In the genomic region with DNA sequence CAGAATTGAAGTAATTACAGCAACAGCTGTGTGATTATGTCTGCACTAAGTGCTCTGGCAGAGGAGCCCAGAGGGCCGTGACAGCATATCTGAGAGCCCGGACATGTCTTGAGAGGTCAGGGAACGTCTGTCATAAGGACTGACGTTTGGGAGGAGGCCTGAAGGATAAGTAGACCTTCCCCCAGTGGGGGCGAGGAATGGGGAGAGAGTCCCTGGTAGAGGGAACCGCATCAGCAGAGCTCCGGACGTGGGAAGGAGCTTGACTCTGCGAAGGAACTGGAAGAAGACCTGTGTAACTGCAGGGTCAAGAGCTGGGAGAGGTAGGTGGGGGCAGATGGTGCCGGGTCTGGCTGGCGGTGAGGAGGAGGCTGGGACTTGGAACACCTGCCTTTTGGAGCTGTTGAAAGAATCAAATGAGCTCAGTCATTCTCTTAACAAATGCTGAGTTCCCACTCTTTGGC, we compare ENCODE assay signal across 13 cellular contexts.
DNase-seq lines count a peak whose midpoint lies in the region; ATAC-seq and TF ChIP-seq lines count a peak whose summit lies in the region.
"Had no signal": no experiment of that assay in that cellular context is flagged by ENCODE, and none has a peak within 500 bp of the region (broad histone marks: within the 10 kb centered on the region; RNA-seq: fewer than 3 reads in every experiment).

No MANE protein-coding gene starts in this region.

- no peaks in the 10 kb centered on the region for H3K27me3 ChIP-seq in skeletal muscle tissue (ENCODE audit: control insufficient read depth in 3 of 3, insufficient read depth in 3 of 3, low read length in 3 of 3)
- H3K27me3 ChIP-seq: colonic mucosa had no signal

- no peaks in the 10 kb centered on the region for H3K27me3 Mint-ChIP-seq in activated T-cell treated with anti-CD3 and anti-CD28 coated beads, Interleukin-2, amount 50 U/mL, for 72 hours (ENCODE audit: low read depth)
- peaks cover 8% of the 10 kb centered on the region for H3K27me3 Mint-ChIP-seq in endothelial cell (ENCODE audit: unreplicated experiment)

- H3K9me3 ChIP-seq in skeletal muscle tissue (ENCODE audit: control insufficient read depth in 3 of 3, low read length in 3 of 3), result no peaks in the 10 kb centered on the region
- H3K9me3 ChIP-seq: colonic mucosa, prostate gland had no signal

- peaks cover 1 to 3% of the 10 kb centered on the region in 2 donors for H3K36me3 Mint-ChIP-seq in activated T-cell treated with anti-CD3 and anti-CD28 coated beads, Interleukin-2, amount 50 U/mL, for 72 hours (ENCODE audit: insufficient read depth in 2 of 2)
- peaks cover 4% of the 10 kb centered on the region for H3K36me3 Mint-ChIP-seq in endothelial cell (ENCODE audit: low read depth, unreplicated experiment)

- H3K27ac ChIP-seq in skeletal muscle tissue (ENCODE audit: low read depth, low read length), result peak overlapping the region; percentile 60
- H3K27ac ChIP-seq: colonic mucosa, prostate gland had no signal

- H3K9me3 Mint-ChIP-seq in activated T-cell treated with anti-CD3 and anti-CD28 coated beads, Interleukin-2, amount 50 U/mL, for 72 hours, result no peaks in the 10 kb centered on the region
- no peaks in the 10 kb centered on the region for H3K9me3 Mint-ChIP-seq in endothelial cell (ENCODE audit: unreplicated experiment)

- peak overlapping the region; percentile 15 to 81 (median 44) for H3K9ac ChIP-seq in skeletal muscle tissue (ENCODE audit: low read depth in 1 of 3, low read length in 3 of 3)

- peak overlapping the region; percentile 8 for H3K27ac Mint-ChIP-seq in activated T-cell treated with anti-CD3 and anti-CD28 coated beads, Interleukin-2, amount 50 U/mL, for 72 hours
- H3K27ac Mint-ChIP-seq in endothelial cell (ENCODE audit: unreplicated experiment), result peak overlapping the region; percentile 52

- no peak for TF ChIP-seq CTCF in endothelial cell (IDR thresholded peaks at IDR 0.05; ENCODE audit: unreplicated experiment)

- ATAC-seq in activated T-cell treated with anti-CD3 and anti-CD28 coated beads, Interleukin-2, amount 50 U/mL, for 72 hours (replicated peaks in 1 of 2), result no peak
- ATAC-seq: left lobe of liver had no signal

- DNase-seq in activated T-cell treated with anti-CD3 and anti-CD28 coated beads, Interleukin-2, amount 50 U/mL, for 72 hours, result no peak
- no peak for DNase-seq in activated T-cell treated with anti-CD3 and anti-CD28 coated beads, Interleukin-2, amount 50 U/mL, for 1 hour
- DNase-seq in NCI-H524 (lab: John Stamatoyannopoulos, UW), result peak; percentile 88 to 92
- no peak for DNase-seq in endothelial cell (ENCODE audit: low spot score)
- no peak for DNase-seq in effector CD8-positive, alpha-beta T cell (lab: John Stamatoyannopoulos, UW)
- no peak for DNase-seq in iPS-NIHi7 (ENCODE audit: extremely low spot score)
- no peak for DNase-seq in activated CD4-positive, CD25-positive, alpha-beta regulatory T cell (lab: John Stamatoyannopoulos, UW)
- DNase-seq: activated naive CD4-positive, alpha-beta T cell treated with Interleukin-2 at 50 U/mL for 16 hours; colonic mucosa; GF-D8 had no signal

- H3K4me3 ChIP-seq in skeletal muscle tissue (ENCODE audit: low read length in 3 of 3), result peak overlapping the region in 2 of 3 donors; percentile 29 to 55
- H3K4me3 ChIP-seq: colonic mucosa, prostate gland had no signal

- peaks cover 6% of the 10 kb centered on the region for H3K4me1 Mint-ChIP-seq in activated T-cell treated with anti-CD3 and anti-CD28 coated beads, Interleukin-2, amount 50 U/mL, for 72 hours (ENCODE audit: low read depth)
- H3K4me1 Mint-ChIP-seq in endothelial cell (ENCODE audit: unreplicated experiment), result peaks cover 4% of the 10 kb centered on the region

- no peak overlapping the region for H3K4me3 Mint-ChIP-seq in activated T-cell treated with anti-CD3 and anti-CD28 coated beads, Interleukin-2, amount 50 U/mL, for 72 hours
- no peak overlapping the region for H3K4me3 Mint-ChIP-seq in endothelial cell (ENCODE audit: unreplicated experiment)

- no peaks in the 10 kb centered on the region for H3K36me3 ChIP-seq in skeletal muscle tissue (ENCODE audit: control insufficient read depth in 3 of 3, insufficient read depth in 3 of 3, low read length in 3 of 3)
- H3K36me3 ChIP-seq: colonic mucosa, prostate gland had no signal

- H3K4me1 ChIP-seq in skeletal muscle tissue (ENCODE audit: control insufficient read depth in 3 of 3, insufficient read depth in 3 of 3, low read length in 3 of 3), result peaks cover 21 to 29% (median 28%) of the 10 kb centered on the region in 3 donors
- H3K4me1 ChIP-seq: colonic mucosa, prostate gland had no signal

Comparison
In these comparisons a context has a peak if more than half of its experiments do, and no peak if none do; other contexts are left out.
1. DNase-seq: peak in NCI-H524 (2 of 2); none in activated T-cell treated with anti-CD3 and anti-CD28 coated beads, Interleukin-2, amount 50 U/mL, for 72 hours (0 of 2), activated T-cell treated with anti-CD3 and anti-CD28 coated beads, Interleukin-2, amount 50 U/mL, for 1 hour (single experiment), endothelial cell (single experiment), effector CD8-positive, alpha-beta T cell (single experiment), iPS-NIHi7 (single experiment) and activated CD4-positive, CD25-positive, alpha-beta regulatory T cell (0 of 4).